Comparison of ENCODE assay signal across 8 cellular contexts in genomic region chrX:107731831-107732502, GRCh38.
DNase-seq lines count a peak whose midpoint lies in the region; ATAC-seq lines count a peak whose summit lies in the region.

No MANE protein-coding gene starts in this region.

- peaks cover 27% of the 10 kb centered on the region for H3K27me3 ChIP-seq in adipocyte (replicated peaks; ENCODE audit: control insufficient read depth, insufficient read depth, low read length)

- no peaks in the 10 kb centered on the region for H3K9me3 Mint-ChIP-seq in stimulated activated memory B cell treated with anti-CD40 and anti-IgM and Interleukin-4, amounts not matched to agents 10 μg/mL and 1 μg/mL and 100 μg/mL, for 72 hours

- H3K36me3 Mint-ChIP-seq in stimulated activated memory B cell treated with anti-CD40 and anti-IgM and Interleukin-4, amounts not matched to agents 10 μg/mL and 1 μg/mL and 100 μg/mL, for 72 hours: no peaks in the 10 kb centered on the region

- H3K4me3 ChIP-seq in adipocyte (ENCODE audit: low read length): no peak overlapping the region
- H3K4me3 ChIP-seq in skeletal muscle cell (ENCODE audit: low read depth, low read length): no peak overlapping the region

- DNase-seq in NCI-H2171 treated with DMSO at 0.1 percent for 48 hours (lab: John Stamatoyannopoulos, UW): peak; percentile 4
- no peak for DNase-seq in NCI-H2171 (lab: John Stamatoyannopoulos, UW)
- DNase-seq in adipocyte (ENCODE audit: low read depth): peak; percentile 65
- peak; percentile 64 for DNase-seq in hepatic stellate cell (ENCODE audit: low spot score)
- DNase-seq in skeletal muscle cell (ENCODE audit: low read depth): peak; percentile 56
- no peak for DNase-seq in NCI-H526 (lab: John Stamatoyannopoulos, UW)

- H3K4me3 Mint-ChIP-seq in stimulated activated memory B cell treated with anti-CD40 and anti-IgM and Interleukin-4, amounts not matched to agents 10 μg/mL and 1 μg/mL and 100 μg/mL, for 72 hours: no peak overlapping the region

- peaks cover 18% of the 10 kb centered on the region for H3K4me1 ChIP-seq in adipocyte (ENCODE audit: control insufficient read depth, insufficient read depth, low read length)

- H3K9ac ChIP-seq in adipocyte (ENCODE audit: low read length): no peak overlapping the region

- H3K9me3 ChIP-seq in adipocyte (ENCODE audit: control insufficient read depth, low read length): peaks cover 3% of the 10 kb centered on the region

- ATAC-seq in HG02623 (IDR thresholded peaks at IDR 0.05; ENCODE audit: unreplicated experiment): no peak
- ATAC-seq in stimulated activated memory B cell treated with anti-CD40 and anti-IgM and Interleukin-4, amounts not matched to agents 10 μg/mL and 1 μg/mL and 100 μg/mL, for 72 hours: no peak

- no peak overlapping the region for H3K27ac Mint-ChIP-seq in stimulated activated memory B cell treated with anti-CD40 and anti-IgM and Interleukin-4, amounts not matched to agents 10 μg/mL and 1 μg/mL and 100 μg/mL, for 72 hours

- H3K36me3 ChIP-seq in adipocyte (ENCODE audit: control insufficient read depth, insufficient read depth, low read length, severe bottlenecking): no peaks in the 10 kb centered on the region

- H3K27me3 Mint-ChIP-seq in stimulated activated memory B cell treated with anti-CD40 and anti-IgM and Interleukin-4, amounts not matched to agents 10 μg/mL and 1 μg/mL and 100 μg/mL, for 72 hours: no peaks in the 10 kb centered on the region

- H3K4me1 Mint-ChIP-seq in stimulated activated memory B cell treated with anti-CD40 and anti-IgM and Interleukin-4, amounts not matched to agents 10 μg/mL and 1 μg/mL and 100 μg/mL, for 72 hours: peaks cover 11% of the 10 kb centered on the region

Comparison
In these comparisons a context has a peak if more than half of its experiments do, and no peak if none do; other contexts are left out.
1. DNase-seq: peak in NCI-H2171 treated with DMSO at 0.1 percent for 48 hours (single experiment), adipocyte (single experiment), hepatic stellate cell (single experiment) and skeletal muscle cell (single experiment); none in NCI-H2171 (single experiment) and NCI-H526 (0 of 2).